In the genomic region with DNA sequence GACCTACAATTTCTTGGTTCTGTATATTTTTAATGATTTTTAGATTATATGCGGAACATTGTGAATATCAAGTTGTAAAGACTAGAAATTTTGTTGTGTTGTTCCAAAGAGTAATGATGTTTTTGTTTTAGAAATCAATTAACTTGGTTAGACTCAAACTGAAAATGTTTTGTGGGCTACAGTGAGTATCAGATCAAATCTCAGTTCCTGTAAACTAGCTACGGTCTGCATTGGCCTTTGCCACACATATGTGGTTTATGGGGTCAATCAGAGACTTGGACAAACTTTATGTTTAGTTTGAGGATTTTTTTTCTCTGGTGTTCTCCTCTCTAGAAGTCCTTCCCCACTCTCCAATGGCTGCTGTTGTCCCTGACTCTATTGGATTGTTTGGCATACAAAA, we compare ENCODE assay signal across 13 cellular contexts.
A peak's percentile ranks its signal among the peaks of the same experiment; 100 is the strongest.
DNase-seq lines count a peak whose midpoint lies in the region; ATAC-seq and TF ChIP-seq lines count a peak whose summit lies in the region.
"Had no signal": no experiment of that assay in that cellular context is flagged by ENCODE, and none has a peak within 500 bp of the region (broad histone marks: within the 10 kb centered on the region; RNA-seq: fewer than 3 reads in every experiment).

No MANE protein-coding gene starts in this region.

- no peaks in the 10 kb centered on the region for H3K9me3 ChIP-seq in mammary epithelial cell (replicated peaks; ENCODE audit: insufficient read depth, low read length)
- H3K9me3 ChIP-seq: MG63 had no signal

- no peaks in the 10 kb centered on the region for H3K36me3 ChIP-seq in mammary epithelial cell (ENCODE audit: insufficient read depth, low read length)
- H3K36me3 ChIP-seq: MG63 had no signal

- no peak for TF ChIP-seq CTCF in mammary epithelial cell (conservative IDR thresholded peaks at IDR 0.05 in 1 of 2, IDR thresholded peaks at IDR 0.05 in 1 of 2; ENCODE audit: extremely low read depth in 1 of 2, insufficient read depth in 1 of 2, low read depth in 1 of 2, low read length in 2 of 2)

- H3K79me2 ChIP-seq in mammary epithelial cell (ENCODE audit: insufficient read depth, low read length): no peaks in the 10 kb centered on the region

- no peaks in the 10 kb centered on the region for H3K4me1 ChIP-seq in mammary epithelial cell (ENCODE audit: insufficient read depth, low read length)

- no peak overlapping the region for H3K27ac ChIP-seq in mammary epithelial cell (ENCODE audit: insufficient read depth, low read depth, low read length)

- no peak overlapping the region for H2AFZ ChIP-seq in mammary epithelial cell (ENCODE audit: low read depth, low read length)

- H3K4me2 ChIP-seq in mammary epithelial cell (ENCODE audit: insufficient read depth, low read depth, low read length): no peak overlapping the region

- no TSS peak for BruUV-seq in mammary epithelial cell (replicated peaks; lab: Mats Ljungman, UMichigan)

- H3K9ac ChIP-seq in mammary epithelial cell (ENCODE audit: insufficient read depth, low read length): no peak overlapping the region

- ATAC-seq in GM19043 (IDR thresholded peaks at IDR 0.05; ENCODE audit: low read depth, unreplicated experiment): peak; percentile 96
- peak; percentile 93 for ATAC-seq in GM21737 (IDR thresholded peaks at IDR 0.05; ENCODE audit: unreplicated experiment)
- peak; percentile 93 for ATAC-seq in HG03095 (IDR thresholded peaks at IDR 0.05; ENCODE audit: unreplicated experiment)
- ATAC-seq: activated naive CD8-positive, alpha-beta T cell treated with anti-CD3 and anti-CD28 coated beads, Interleukin-2, amount 50 U/mL, for 24 hours had no signal

- H3K4me3 ChIP-seq in mammary epithelial cell (replicated peaks in 1 of 3; ENCODE audit: insufficient read depth in 1 of 3, low read depth in 2 of 3, low read length in 3 of 3): no peak overlapping the region
- H3K4me3 ChIP-seq: MG63 had no signal

- intact Hi-C loops in mammary epithelial cell (cut with micrococcal nuclease): no loop called here

- dilution Hi-C loops in mammary epithelial cell (cut with HindIII; ENCODE audit: low sequenced_read_pairs): no loop called here

- CTCF ChIA-PET in mammary epithelial cell (lab: Charles Lee; ENCODE audit: low non-redundant PET): no interaction called here

- no peaks in the 10 kb centered on the region for H3K27me3 ChIP-seq in mammary epithelial cell (ENCODE audit: insufficient read depth, low read length)
- H3K27me3 ChIP-seq: MG63 had no signal

- WGBS in mammary epithelial cell (ENCODE audit: low coverage, missing lambda C conversion rate): 77% methylated on average over 2 of the region's 2 CpGs

- H4K20me1 ChIP-seq in mammary epithelial cell (ENCODE audit: insufficient read depth, low read length): no peaks in the 10 kb centered on the region

- DNase-seq in mammary epithelial cell (no peak), NCI-H748 treated with DMSO at 0.1 percent for 48 hours (lab: John Stamatoyannopoulos, UW) (no peak), DMS79 (lab: John Stamatoyannopoulos, UW) (no peak)
- no peak for DNase-seq in stimulated activated CD4-positive, alpha-beta T cell treated with anti-CD3 and anti-CD28 coated beads, Interleukin-4, amount 100 ng/mL, for 4 hours
- DNase-seq: activated CD8-positive, alpha-beta memory T cell treated with anti-CD3 and anti-CD28 coated beads, Interleukin-2, amount 50 U/mL, for 48 hours; activated naive CD8-positive, alpha-beta T cell treated with anti-CD3 and anti-CD28 coated beads, Interleukin-2, amount 50 U/mL, for 24 hours; dermis blood vessel endothelial cell; MG63; NCI-H524 treated with DMSO at 0.1 percent for 48 hours; SHP77 had no signal

- in situ Hi-C loops in mammary epithelial cell (cut with MboI; ENCODE audit: low sequenced_read_pairs in 2 of 2): no loop called here
